Comparison of ENCODE assay signal across 17 cellular contexts in the genomic region with DNA sequence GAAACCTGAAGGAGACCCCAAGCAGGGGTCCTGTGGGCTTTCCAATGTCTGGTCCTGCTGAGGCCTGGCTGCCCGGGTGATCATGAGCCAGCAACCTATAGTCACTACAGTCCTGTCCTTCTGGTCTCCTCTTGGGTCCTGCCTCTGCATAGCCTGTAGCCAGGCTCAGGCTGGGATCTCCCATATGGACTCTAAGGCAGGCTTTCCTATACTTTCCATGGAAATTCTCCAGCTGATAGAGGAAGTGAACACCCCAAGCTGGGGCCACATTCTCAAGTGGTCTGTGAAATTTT. TPM values are rescaled to one million over a fixed set of nuclear protein-coding genes. Genes with fewer than 3 reads are reported as not detected.
DNase-seq lines count a peak whose midpoint lies in the region; ATAC-seq and TF ChIP-seq lines count a peak whose summit lies in the region.
"Had no signal": no experiment of that assay in that cellular context is flagged by ENCODE, and none has a peak within 500 bp of the region (broad histone marks: within the 10 kb centered on the region; RNA-seq: fewer than 3 reads in every experiment).

No MANE protein-coding gene starts in this region.

- H3K9me3 ChIP-seq in trophoblast cell (ENCODE audit: insufficient read depth, low read depth, low read length) (peaks cover 4% of the 10 kb centered on the region), smooth muscle cell (replicated peaks; ENCODE audit: low read depth) (no peaks in the 10 kb centered on the region)

- H3K27ac ChIP-seq in trophoblast cell (ENCODE audit: low read depth, low read length) (no peak overlapping the region), smooth muscle cell (ENCODE audit: low read depth) (no peak overlapping the region)

- peak overlapping the region; percentile 39 for H2BK12ac ChIP-seq in trophoblast cell (ENCODE audit: low read length)

- H3K79me2 ChIP-seq in trophoblast cell (ENCODE audit: control insufficient read depth, insufficient read depth, low read length, poor library complexity) (no peaks in the 10 kb centered on the region), smooth muscle cell (ENCODE audit: low read depth) (no peaks in the 10 kb centered on the region)

- peaks cover 0 to 9% of the 10 kb centered on the region in 2 donors for H3K27me3 Mint-ChIP-seq in natural killer cell treated with Interleukin-12 subunit alpha and Interleukin-12 subunit beta and Interleukin-15 and Interleukin-18, amount 100 ng/mL, for 72 hours
- peaks cover 0 to 3% of the 10 kb centered on the region in 2 donors for H3K27me3 Mint-ChIP-seq in natural killer cell (ENCODE audit: low read depth in 2 of 2)

- H2AK5ac ChIP-seq in trophoblast cell (ENCODE audit: low read length), result no peak overlapping the region

- H3K9ac ChIP-seq in trophoblast cell (ENCODE audit: low read length) (no peak overlapping the region), smooth muscle cell (ENCODE audit: low read depth) (no peak overlapping the region)

- peaks cover 7% of the 10 kb centered on the region for H3K79me1 ChIP-seq in trophoblast cell (ENCODE audit: low read length)

- no peak overlapping the region for H3K4me3 ChIP-seq in choroid plexus epithelial cell (ENCODE audit: low read depth, low read length)
- H3K4me3 ChIP-seq in trophoblast cell (ENCODE audit: low read depth, low read length), result no peak overlapping the region
- H3K4me3 ChIP-seq in smooth muscle cell, result no peak overlapping the region
- H3K4me3 ChIP-seq: GM12878, GM23338 had no signal

- no peaks in the 10 kb centered on the region for H3K27me3 ChIP-seq in trophoblast cell (ENCODE audit: insufficient read depth, low read length)
- no peaks in the 10 kb centered on the region for H3K27me3 ChIP-seq in smooth muscle cell (ENCODE audit: low read depth)

- no CpG with 5 or more reads among the region's 1 CpG for WGBS in trophoblast cell (ENCODE audit: extremely low coverage, insufficient coverage, insufficient read length)
- 100% methylated on average over 1 of the region's 1 CpG for WGBS in smooth muscle cell (ENCODE audit: low lambda C conversion rate)

- H3F3A ChIP-seq in smooth muscle cell (ENCODE audit: low read depth), result no peaks in the 10 kb centered on the region

- H3K4ac ChIP-seq in trophoblast cell (ENCODE audit: low read depth, low read length), result no peak overlapping the region

- no peak overlapping the region for H3K23ac ChIP-seq in trophoblast cell (ENCODE audit: low read length)

- no peaks in the 10 kb centered on the region for H3K4me1 Mint-ChIP-seq in natural killer cell treated with Interleukin-12 subunit alpha and Interleukin-12 subunit beta and Interleukin-15 and Interleukin-18, amount 100 ng/mL, for 72 hours (ENCODE audit: low read depth in 2 of 2)
- H3K4me1 Mint-ChIP-seq in natural killer cell, result no peaks in the 10 kb centered on the region
- H3K4me1 Mint-ChIP-seq: IgD-negative memory B cell had no signal

- no peak overlapping the region for H2BK120ac ChIP-seq in trophoblast cell (ENCODE audit: insufficient read depth, low read length, poor library complexity)

- H3K4me2 ChIP-seq in trophoblast cell (ENCODE audit: low read length), result no peak overlapping the region
- no peak overlapping the region for H3K4me2 ChIP-seq in smooth muscle cell
- H3K4me2 ChIP-seq: GM23338 had no signal

- no peak overlapping the region for H2BK5ac ChIP-seq in trophoblast cell (ENCODE audit: low read depth, low read length, poor library complexity)

- H3K4me3 Mint-ChIP-seq in natural killer cell treated with Interleukin-12 subunit alpha and Interleukin-12 subunit beta and Interleukin-15 and Interleukin-18, amount 100 ng/mL, for 72 hours, result no peak overlapping the region
- H3K4me3 Mint-ChIP-seq in natural killer cell, result no peak overlapping the region
- H3K4me3 Mint-ChIP-seq: CD14-positive monocyte; CD8-positive, alpha-beta T cell; GM23338; H9; IgD-negative memory B cell had no signal

- no peak overlapping the region for H2AFZ ChIP-seq in trophoblast cell (ENCODE audit: insufficient read depth, low read length, poor library complexity)
- no peak overlapping the region for H2AFZ ChIP-seq in smooth muscle cell (ENCODE audit: low read depth)
- H2AFZ ChIP-seq: GM23338 had no signal

- no peak overlapping the region for H3K27ac Mint-ChIP-seq in natural killer cell treated with Interleukin-12 subunit alpha and Interleukin-12 subunit beta and Interleukin-15 and Interleukin-18, amount 100 ng/mL, for 72 hours
- no peak overlapping the region for H3K27ac Mint-ChIP-seq in natural killer cell
- H3K27ac Mint-ChIP-seq: CD14-positive monocyte; CD8-positive, alpha-beta T cell; GM23338; IgD-negative memory B cell had no signal

- H3K9me3 Mint-ChIP-seq in natural killer cell treated with Interleukin-12 subunit alpha and Interleukin-12 subunit beta and Interleukin-15 and Interleukin-18, amount 100 ng/mL, for 72 hours, result no peaks in the 10 kb centered on the region
- H3K9me3 Mint-ChIP-seq in natural killer cell, result no peaks in the 10 kb centered on the region
- H3K9me3 Mint-ChIP-seq: CD8-positive, alpha-beta T cell; GM23338; H9; IgD-negative memory B cell had no signal

- H3K4me1 ChIP-seq in trophoblast cell (ENCODE audit: control insufficient read depth in 1 of 2, insufficient read depth in 2 of 2, low read length in 2 of 2) (peaks cover 3 to 5% of the 10 kb centered on the region in 2 experiments), smooth muscle cell (ENCODE audit: low read depth) (no peaks in the 10 kb centered on the region)

- no peak overlapping the region for H4K8ac ChIP-seq in trophoblast cell (ENCODE audit: low read depth, low read length)

- no peak overlapping the region for H3K14ac ChIP-seq in trophoblast cell (ENCODE audit: low read length)

- H3K36me3 ChIP-seq in trophoblast cell (ENCODE audit: control insufficient read depth in 1 of 2, insufficient read depth in 2 of 2, low read length in 2 of 2) (no peaks in the 10 kb centered on the region), smooth muscle cell (ENCODE audit: low read depth) (no peaks in the 10 kb centered on the region)

- TF ChIP-seq CTCF in natural killer cell (IDR thresholded peaks at IDR 0.05) (no peak), choroid plexus epithelial cell (conservative IDR thresholded peaks at IDR 0.05; ENCODE audit: low read depth, low read length) (no peak), smooth muscle cell (IDR thresholded peaks at IDR 0.05; ENCODE audit: borderline replicate concordance, insufficient read depth, poor library complexity, severe bottlenecking) (no peak)

- intact Hi-C loops in natural killer cell (cut with micrococcal nuclease), result no loop called here

- no peak for DNase-seq in natural killer cell treated with Interleukin-12 subunit alpha and Interleukin-12 subunit beta and Interleukin-15 and Interleukin-18, amount 100 ng/mL, for 72 hours (ENCODE audit: low spot score)
- no peak for DNase-seq in natural killer cell
- peak; percentile 11 for DNase-seq in choroid plexus epithelial cell (ENCODE audit: low read depth)
- no peak for DNase-seq in trophoblast cell
- DNase-seq in NCI-H748 (lab: John Stamatoyannopoulos, UW; ENCODE audit: unreplicated experiment), result no peak
- DNase-seq in smooth muscle cell (lab: John Stamatoyannopoulos, UW; ENCODE audit: unreplicated experiment), result no peak
- DNase-seq: COR-L47 had no signal

- ATAC-seq in natural killer cell treated with Interleukin-12 subunit alpha and Interleukin-12 subunit beta and Interleukin-15 and Interleukin-18, amount 100 ng/mL, for 72 hours, result peak; percentile 15 to 29
- no peak for ATAC-seq in natural killer cell
- ATAC-seq in GM21381 (IDR thresholded peaks at IDR 0.05; ENCODE audit: unreplicated experiment), result no peak
- ATAC-seq: CD8-positive, alpha-beta T cell; GM12878; GM23338 had no signal

- H4K20me1 ChIP-seq in smooth muscle cell (ENCODE audit: low read depth), result no peaks in the 10 kb centered on the region

- H3K18ac ChIP-seq in trophoblast cell (ENCODE audit: low read length), result no peak overlapping the region

- peak overlapping the region; percentile 22 for H4K91ac ChIP-seq in trophoblast cell (ENCODE audit: low read depth, low read length)

- H3K36me3 Mint-ChIP-seq in natural killer cell treated with Interleukin-12 subunit alpha and Interleukin-12 subunit beta and Interleukin-15 and Interleukin-18, amount 100 ng/mL, for 72 hours, result no peaks in the 10 kb centered on the region
- no peaks in the 10 kb centered on the region for H3K36me3 Mint-ChIP-seq in natural killer cell
- H3K36me3 Mint-ChIP-seq: CD14-positive monocyte; CD8-positive, alpha-beta T cell; IgD-negative memory B cell had no signal

- H4K12ac ChIP-seq in trophoblast cell (ENCODE audit: low read depth, low read length), result no peak overlapping the region

RNA-seq across cellular contexts. Expression of a gene that starts 26.4 kb away (rescaled TPM):
- not detected for total RNA-seq in natural killer cell treated with Interleukin-12 subunit alpha and Interleukin-12 subunit beta and Interleukin-15 and Interleukin-18, amount 100 ng/mL, for 72 hours
- not detected for total RNA-seq in natural killer cell
- 16.3 and 18.5 TPM in 2 replicates for polyA plus RNA-seq in trophoblast cell (2013)
- 50.1 and 55.1 TPM in 2 replicates for total RNA-seq in smooth muscle cell
- polyA plus RNA-seq in smooth muscle cell, result 17.1 and 80.1 TPM in 2 replicates
- total RNA-seq: CD8-positive, alpha-beta T cell; GM23338; HT-29 had no signal
- polyA plus RNA-seq: GM23338, IgD-negative memory B cell had no signal

RNA-seq across cellular contexts. Expression of a gene that starts 34.0 kb away (rescaled TPM):
- not detected for total RNA-seq in natural killer cell treated with Interleukin-12 subunit alpha and Interleukin-12 subunit beta and Interleukin-15 and Interleukin-18, amount 100 ng/mL, for 72 hours
- total RNA-seq in natural killer cell (not detected), smooth muscle cell (not detected in 2 replicates)
- polyA plus RNA-seq in trophoblast cell (2013), result 0.37 and 0.74 TPM in 2 replicates
- not detected in 2 replicates for polyA plus RNA-seq in smooth muscle cell
- total RNA-seq: CD8-positive, alpha-beta T cell; GM12878; GM23338; H9; HT-29 had no signal
- polyA plus RNA-seq: AG04450, BJ, CD14-positive monocyte, GM12878, GM23338, IgD-negative memory B cell had no signal

Comparison
In these comparisons a context has a peak if more than half of its experiments do, and no peak if none do; other contexts are left out.
1. ATAC-seq: peak in natural killer cell treated with Interleukin-12 subunit alpha and Interleukin-12 subunit beta and Interleukin-15 and Interleukin-18, amount 100 ng/mL, for 72 hours (2 of 2); none in natural killer cell (0 of 3) and GM21381 (single experiment).
2. RNA of a gene that starts 26.4 kb away (total RNA-seq): 50.1 to 55.1 TPM in smooth muscle cell; not detected in natural killer cell treated with Interleukin-12 subunit alpha and Interleukin-12 subunit beta and Interleukin-15 and Interleukin-18, amount 100 ng/mL, for 72 hours and not detected in natural killer cell; every median in the first group is over 10 times any median in the second.